In genomic region chr5:166926098-166926497, GRCh38 we compare ENCODE assay signal across 24 cellular contexts. TPM values are rescaled to one million over a fixed set of nuclear protein-coding genes. Genes with fewer than 3 reads are reported as not detected.
A peak's percentile ranks its signal among the peaks of the same experiment; 100 is the strongest.
DNase-seq lines count a peak whose midpoint lies in the region; ATAC-seq and TF ChIP-seq lines count a peak whose summit lies in the region.
"Had no signal": no experiment of that assay in that cellular context is flagged by ENCODE, and none has a peak within 500 bp of the region (broad histone marks: within the 10 kb centered on the region; RNA-seq: fewer than 3 reads in every experiment).

No MANE protein-coding gene starts in this region.

- H3K4me1 ChIP-seq in neural progenitor cell, result no peaks in the 10 kb centered on the region
- H3K4me1 ChIP-seq: A549, BLaER1, Caco-2, Peyer's patch, SJCRH30 had no signal

- H4K20me1 ChIP-seq in neural progenitor cell (ENCODE audit: low read depth), result no peaks in the 10 kb centered on the region
- H4K20me1 ChIP-seq: BLaER1 had no signal

- DNase-seq in ELF-1 (ENCODE audit: low read depth, low spot score) (peak; percentile 2), NAMALWA (ENCODE audit: low spot score) (peak; percentile 5), amniotic epithelial cell (ENCODE audit: low read depth) (peak; percentile 12), neural progenitor cell (ENCODE audit: low spot score) (no peak), AG08396 (ENCODE audit: low spot score) (no peak), NCI-H1436 treated with DMSO at 0.1 percent for 48 hours (lab: John Stamatoyannopoulos, UW) (no peak)
- DNase-seq in stimulated activated naive CD8-positive, alpha-beta T cell treated with anti-CD3 and anti-CD28 coated beads, Interleukin-15, amount 100 ng/mL, for 72 hours, result no peak
- DNase-seq: Caco-2; CD4-positive, alpha-beta memory T cell; DMS 273 treated with DMSO at 0.1 percent for 48 hours; DMS79 treated with DMSO at 0.1 percent for 48 hours; GOT3; NCI-H1092 treated with DMSO at 0.1 percent for 48 hours; NCI-H146; NCI-H2029; NCI-H226; NCI-H524 treated with DMSO at 0.1 percent for 48 hours; NK-92 treated with Interleukin-12 subunit alpha and Interleukin-12 subunit beta, amount 100 ng/mL, for 24 hours; Peyer's patch; SJCRH30 had no signal

- H3K4me1 Mint-ChIP-seq in neural progenitor cell, result no peaks in the 10 kb centered on the region
- H3K4me1 Mint-ChIP-seq in stimulated activated naive CD8-positive, alpha-beta T cell treated with anti-CD3 and anti-CD28 coated beads, Interleukin-15, amount 100 ng/mL, for 72 hours, result no peaks in the 10 kb centered on the region
- H3K4me1 Mint-ChIP-seq: CD4-positive, alpha-beta memory T cell had no signal

- no peak for ATAC-seq in stimulated activated naive CD8-positive, alpha-beta T cell treated with anti-CD3 and anti-CD28 coated beads, Interleukin-15, amount 100 ng/mL, for 72 hours
- ATAC-seq in HG02938 (IDR thresholded peaks at IDR 0.05; ENCODE audit: unreplicated experiment), result no peak
- ATAC-seq: A549 had no signal

- H3K36me3 ChIP-seq in neural progenitor cell, result no peaks in the 10 kb centered on the region
- H3K36me3 ChIP-seq: BLaER1, Peyer's patch, SJCRH30 had no signal

- H3K27ac Mint-ChIP-seq in neural progenitor cell, result peak overlapping the region; percentile 12
- no peak overlapping the region for H3K27ac Mint-ChIP-seq in stimulated activated naive CD8-positive, alpha-beta T cell treated with anti-CD3 and anti-CD28 coated beads, Interleukin-15, amount 100 ng/mL, for 72 hours
- H3K27ac Mint-ChIP-seq: CD4-positive, alpha-beta memory T cell had no signal

- TF ChIP-seq CTCF in neural progenitor cell (IDR thresholded peaks at IDR 0.05), result no peak

- H2AFZ ChIP-seq in neural progenitor cell (replicated peaks), result no peak overlapping the region

- no peak overlapping the region for H3K9ac ChIP-seq in neural progenitor cell
- H3K9ac ChIP-seq: BLaER1 had no signal

- H3K27ac ChIP-seq in neural progenitor cell, result no peak overlapping the region
- H3K27ac ChIP-seq: A549, BLaER1, Peyer's patch, SJCRH30 had no signal

- peaks cover 15% of the 10 kb centered on the region for H3K9me3 Mint-ChIP-seq in neural progenitor cell
- H3K9me3 Mint-ChIP-seq in stimulated activated naive CD8-positive, alpha-beta T cell treated with anti-CD3 and anti-CD28 coated beads, Interleukin-15, amount 100 ng/mL, for 72 hours, result peaks cover 13 to 14% of the 10 kb centered on the region in 2 donors

- H3K9me3 ChIP-seq in neural progenitor cell (ENCODE audit: low read depth), result no peaks in the 10 kb centered on the region
- H3K9me3 ChIP-seq: A549, Caco-2, Peyer's patch, SJCRH30 had no signal

- peaks cover 3% of the 10 kb centered on the region for H3K36me3 Mint-ChIP-seq in neural progenitor cell
- H3K36me3 Mint-ChIP-seq: CD4-positive, alpha-beta memory T cell had no signal

- H3F3A ChIP-seq in neural progenitor cell (ENCODE audit: low read depth), result no peaks in the 10 kb centered on the region

- no peak overlapping the region for H3K4me3 Mint-ChIP-seq in neural progenitor cell
- H3K4me3 Mint-ChIP-seq in stimulated activated naive CD8-positive, alpha-beta T cell treated with anti-CD3 and anti-CD28 coated beads, Interleukin-15, amount 100 ng/mL, for 72 hours, result no peak overlapping the region
- H3K4me3 Mint-ChIP-seq: CD4-positive, alpha-beta memory T cell had no signal

- H3K79me2 ChIP-seq in neural progenitor cell (ENCODE audit: low read depth), result no peaks in the 10 kb centered on the region

- no peak overlapping the region for H3K4me3 ChIP-seq in neural progenitor cell
- H3K4me3 ChIP-seq: A549, BLaER1, Peyer's patch, SJCRH30 had no signal

- H3K4me2 ChIP-seq in neural progenitor cell, result no peak overlapping the region
- H3K4me2 ChIP-seq: A549, BLaER1 had no signal

- H3K27me3 Mint-ChIP-seq in neural progenitor cell (ENCODE audit: insufficient read depth, low read depth), result peaks cover 3% of the 10 kb centered on the region
- H3K27me3 Mint-ChIP-seq in stimulated activated naive CD8-positive, alpha-beta T cell treated with anti-CD3 and anti-CD28 coated beads, Interleukin-15, amount 100 ng/mL, for 72 hours, result no peaks in the 10 kb centered on the region
- H3K27me3 Mint-ChIP-seq: CD4-positive, alpha-beta memory T cell had no signal

- H3K27me3 ChIP-seq in neural progenitor cell, result no peaks in the 10 kb centered on the region
- H3K27me3 ChIP-seq: BLaER1, Peyer's patch, SJCRH30 had no signal

RNA-seq across cellular contexts. Expression of gene TENM2, which starts 52.7 kb away (rescaled TPM):
- 0.95 and 2.2 TPM in 2 replicates for total RNA-seq in neural progenitor cell (ENCODE audit: low replicate concordance)
- total RNA-seq: CD4-positive, alpha-beta memory T cell; T-helper 1 cell treated with Interleukin-12 subunit alpha and Interleukin-12 subunit beta and Interleukin-4 antibody, amounts not matched to agents 30 ng/mL and 1 ng/mL, for 36 hours had no signal

Comparison
In these comparisons a context has a peak if more than half of its experiments do, and no peak if none do; other contexts are left out.
1. DNase-seq: peak in ELF-1 (single experiment), NAMALWA (single experiment) and amniotic epithelial cell (single experiment); none in neural progenitor cell (single experiment), stimulated activated naive CD8-positive, alpha-beta T cell treated with anti-CD3 and anti-CD28 coated beads, Interleukin-15, amount 100 ng/mL, for 72 hours (0 of 2), AG08396 (single experiment) and NCI-H1436 treated with DMSO at 0.1 percent for 48 hours (single experiment).